20 cellular contexts compared by ENCODE assay signal in the genomic region with DNA sequence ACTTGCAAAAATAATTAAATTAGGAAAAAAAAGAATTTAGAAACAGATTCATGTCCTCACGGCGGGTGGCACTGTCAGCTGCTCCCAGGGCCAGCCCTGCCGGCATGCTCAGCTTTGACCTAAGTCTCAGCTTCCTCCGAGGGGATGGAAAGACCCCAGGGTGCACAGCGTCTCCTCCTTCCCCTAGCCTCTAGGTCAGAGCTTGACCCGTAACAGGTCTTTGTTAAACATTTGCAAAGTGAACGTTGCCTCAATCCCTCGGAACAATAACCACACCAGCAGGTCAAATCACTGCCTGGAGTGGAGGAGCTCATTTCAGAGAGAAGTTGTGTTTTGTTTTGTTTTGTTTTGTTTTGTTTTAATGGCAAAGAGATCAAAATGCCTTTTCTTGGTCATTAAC.
"Had no signal": no experiment of that assay in that cellular context is flagged by ENCODE, and none has a peak within 500 bp of the region (broad histone marks: within the 10 kb centered on the region; RNA-seq: fewer than 3 reads in every experiment).

No MANE protein-coding gene starts in this region.

- H3K9me3 Mint-ChIP-seq: activated T-helper 17 cell treated with anti-CD3 and anti-CD28 coated beads, Interleukin-2, amount 50 U/mL, for 72 hours; immature natural killer cell had no signal

- H3K4me1 Mint-ChIP-seq: activated T-helper 17 cell treated with anti-CD3 and anti-CD28 coated beads, Interleukin-2, amount 50 U/mL, for 72 hours; immature natural killer cell; naive thymus-derived CD8-positive, alpha-beta T cell had no signal

- H3K4me3 ChIP-seq: heart right ventricle, left ventricle myocardium inferior, tibial artery had no signal

- H3K27ac Mint-ChIP-seq: activated naive CD4-positive, alpha-beta T cell treated with anti-CD3 and anti-CD28 coated beads, Interleukin-2, amount 50 U/mL, for 72 hours; activated T-cell treated with anti-CD3 and anti-CD28 coated beads, Interleukin-2, amount 50 U/mL, for 24 hours; activated T-helper 17 cell treated with anti-CD3 and anti-CD28 coated beads, Interleukin-2, amount 50 U/mL, for 72 hours; immature natural killer cell; naive thymus-derived CD8-positive, alpha-beta T cell; stimulated activated naive CD8-positive, alpha-beta T cell treated with anti-CD3 and anti-CD28 coated beads, Interleukin-15, Interleukin-2, amounts not matched to agents 100 ng/mL and 50 ng/mL, for 24 hours had no signal

- H3K27me3 ChIP-seq: tibial artery had no signal

- DNase-seq: activated CD4-positive, alpha-beta T cell treated with anti-CD3 and anti-CD28 coated beads, Interleukin-2, amount 50 U/mL, for 4 hours; activated CD8-positive, alpha-beta memory T cell treated with anti-CD3 and anti-CD28 coated beads for 24 hours; activated CD8-positive, alpha-beta memory T cell treated with anti-CD3 and anti-CD28 coated beads, Interleukin-2, amount 50 U/mL, for 4 hours; activated T-cell treated with anti-CD3 and anti-CD28 coated beads, Interleukin-2, amount 50 U/mL, for 24 hours; aorta; caudate nucleus; heart right ventricle; immature natural killer cell; kidney glomerular epithelial cell; left ventricle myocardium inferior; naive thymus-derived CD8-positive, alpha-beta T cell; retina; stimulated activated CD4-positive, alpha-beta T cell treated with anti-CD3 and anti-CD28 coated beads, Interleukin-4, amount 100 ng/mL, for 4 hours; substantia nigra; T-helper 9 cell; tibial artery had no signal

- ATAC-seq: activated naive CD4-positive, alpha-beta T cell treated with anti-CD3 and anti-CD28 coated beads, Interleukin-2, amount 50 U/mL, for 72 hours; activated T-helper 17 cell treated with anti-CD3 and anti-CD28 coated beads, Interleukin-2, amount 50 U/mL, for 72 hours; heart right ventricle; naive thymus-derived CD8-positive, alpha-beta T cell had no signal

- H3K9me3 ChIP-seq: heart right ventricle, left ventricle myocardium inferior, tibial artery had no signal

- H3K36me3 Mint-ChIP-seq: activated naive CD4-positive, alpha-beta T cell treated with anti-CD3 and anti-CD28 coated beads, Interleukin-2, amount 50 U/mL, for 72 hours; brain; immature natural killer cell; naive thymus-derived CD8-positive, alpha-beta T cell had no signal

- H3K4me1 ChIP-seq: heart right ventricle, left ventricle myocardium inferior, tibial artery had no signal

- H3K36me3 ChIP-seq: heart right ventricle, left ventricle myocardium inferior, tibial artery had no signal

- H3K4me3 Mint-ChIP-seq: activated T-cell treated with anti-CD3 and anti-CD28 coated beads, Interleukin-2, amount 50 U/mL, for 24 hours; activated T-helper 17 cell treated with anti-CD3 and anti-CD28 coated beads, Interleukin-2, amount 50 U/mL, for 72 hours; immature natural killer cell; naive thymus-derived CD8-positive, alpha-beta T cell; stimulated activated naive CD8-positive, alpha-beta T cell treated with anti-CD3 and anti-CD28 coated beads, Interleukin-15, Interleukin-2, amounts not matched to agents 100 ng/mL and 50 ng/mL, for 24 hours had no signal

- H3K27ac ChIP-seq: heart right ventricle, left ventricle myocardium inferior, tibial artery had no signal
